ENCODE assay signal across 8 cellular contexts in the genomic region with DNA sequence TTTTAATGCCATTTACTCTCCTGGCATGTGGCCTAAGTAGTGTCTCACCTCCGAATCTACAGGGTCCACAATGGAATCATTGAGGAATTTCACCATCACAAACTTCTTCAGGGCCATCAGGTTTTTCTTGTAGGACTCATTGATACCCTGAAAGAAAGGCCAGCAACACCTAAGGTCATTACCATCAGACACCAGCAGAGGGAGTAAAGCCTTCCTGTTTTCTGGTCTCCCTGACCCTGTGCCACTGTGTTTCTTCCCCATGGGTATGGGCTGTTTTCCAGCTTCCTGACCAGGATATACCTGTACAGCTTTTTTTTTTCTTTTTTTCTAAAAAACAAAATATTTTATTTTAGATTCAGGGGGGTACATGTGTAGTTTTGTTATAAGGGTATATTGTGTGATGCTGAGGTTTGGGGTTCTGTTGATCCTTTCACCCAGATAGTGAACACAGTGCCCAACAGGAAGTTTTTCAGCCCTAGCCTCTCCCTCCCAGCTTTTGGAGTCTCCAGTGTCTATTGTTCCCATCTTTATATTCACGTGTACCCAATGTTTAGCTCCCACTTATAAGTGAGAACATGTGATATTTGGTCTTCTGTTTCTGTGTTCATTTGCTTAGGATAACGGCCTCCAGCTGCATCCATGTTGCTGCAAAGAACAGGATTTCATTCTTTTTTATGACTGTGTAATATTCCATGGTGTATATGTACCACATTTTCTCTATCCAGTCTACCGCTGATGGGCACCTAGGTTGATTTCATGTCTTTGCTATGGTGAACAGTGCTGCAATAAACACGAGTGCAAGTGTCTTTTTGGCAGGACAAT. TPM values are rescaled to one million over a fixed set of nuclear protein-coding genes. Genes with fewer than 3 reads are reported as not detected.
DNase-seq lines count a peak whose midpoint lies in the region; ATAC-seq and FAIRE-seq lines count a peak whose summit lies in the region.

No MANE protein-coding gene starts in this region.

- H3K9me3 Mint-ChIP-seq in activated naive CD4-positive, alpha-beta T cell treated with anti-CD3 and anti-CD28 coated beads, Interleukin-2, amount 50 U/mL, for 72 hours, result no peaks in the 10 kb centered on the region

- FAIRE-seq in RCC 7860 (lab: Jason Lieb, UNC), result peak; percentile 44

- intact Hi-C loops in left ventricle myocardium superior (cut with micrococcal nuclease), result no loop called here

- ATAC-seq in activated naive CD4-positive, alpha-beta T cell treated with anti-CD3 and anti-CD28 coated beads, Interleukin-2, amount 50 U/mL, for 72 hours, result peak; percentile 71 to 78
- peak; percentile 53 for ATAC-seq in left ventricle myocardium superior
- no peak for ATAC-seq in HG02623 (IDR thresholded peaks at IDR 0.05; ENCODE audit: unreplicated experiment)
- ATAC-seq in GM18520 (IDR thresholded peaks at IDR 0.05; ENCODE audit: unreplicated experiment), result no peak

- H3K27ac Mint-ChIP-seq in activated naive CD4-positive, alpha-beta T cell treated with anti-CD3 and anti-CD28 coated beads, Interleukin-2, amount 50 U/mL, for 72 hours, result peak overlapping the region in 1 of 2 donors; percentile 31

- peak; percentile 71 for DNase-seq in EH (ENCODE audit: low read depth)
- peak; percentile 51 for DNase-seq in KG1 (lab: John Stamatoyannopoulos, UW)
- DNase-seq in RCC 7860 (ENCODE audit: low spot score), result peak; percentile 51
- DNase-seq in activated naive CD4-positive, alpha-beta T cell treated with anti-CD3 and anti-CD28 coated beads, Interleukin-2, amount 50 U/mL, for 72 hours (ENCODE audit: low spot score in 2 of 2), result peak in 1 of 2 donors; percentile 66
- DNase-seq in left ventricle myocardium superior, result no peak
- peak; percentile 21 for DNase-seq in smooth muscle cell of the brain vasculature (ENCODE audit: low read depth, low spot score)

- H3K36me3 Mint-ChIP-seq in activated naive CD4-positive, alpha-beta T cell treated with anti-CD3 and anti-CD28 coated beads, Interleukin-2, amount 50 U/mL, for 72 hours, result peaks cover 0 to 5% of the 10 kb centered on the region in 2 donors

RNA-seq across cellular contexts. Expression of a gene that starts 18.3 kb away (rescaled TPM):
- 10 to 100 TPM; 81.8 to 84.1 TPM for total RNA-seq in activated naive CD4-positive, alpha-beta T cell treated with anti-CD3 and anti-CD28 coated beads, Interleukin-2, amount 50 U/mL, for 72 hours
- total RNA-seq in left ventricle myocardium superior, result 38.9 TPM

RNA-seq across cellular contexts. Expression of a gene that starts 38.2 kb away (rescaled TPM):
- 100 to 1,000 TPM; 578 to 634 TPM for total RNA-seq in activated naive CD4-positive, alpha-beta T cell treated with anti-CD3 and anti-CD28 coated beads, Interleukin-2, amount 50 U/mL, for 72 hours
- 69.1 TPM for total RNA-seq in left ventricle myocardium superior

Comparison
In these comparisons a context has a peak if more than half of its experiments do, and no peak if none do; other contexts are left out.
1. ATAC-seq: peak in activated naive CD4-positive, alpha-beta T cell treated with anti-CD3 and anti-CD28 coated beads, Interleukin-2, amount 50 U/mL, for 72 hours (2 of 2) and left ventricle myocardium superior (single experiment); none in HG02623 (single experiment) and GM18520 (single experiment).